21 cellular contexts compared by ENCODE assay signal in the genomic region with DNA sequence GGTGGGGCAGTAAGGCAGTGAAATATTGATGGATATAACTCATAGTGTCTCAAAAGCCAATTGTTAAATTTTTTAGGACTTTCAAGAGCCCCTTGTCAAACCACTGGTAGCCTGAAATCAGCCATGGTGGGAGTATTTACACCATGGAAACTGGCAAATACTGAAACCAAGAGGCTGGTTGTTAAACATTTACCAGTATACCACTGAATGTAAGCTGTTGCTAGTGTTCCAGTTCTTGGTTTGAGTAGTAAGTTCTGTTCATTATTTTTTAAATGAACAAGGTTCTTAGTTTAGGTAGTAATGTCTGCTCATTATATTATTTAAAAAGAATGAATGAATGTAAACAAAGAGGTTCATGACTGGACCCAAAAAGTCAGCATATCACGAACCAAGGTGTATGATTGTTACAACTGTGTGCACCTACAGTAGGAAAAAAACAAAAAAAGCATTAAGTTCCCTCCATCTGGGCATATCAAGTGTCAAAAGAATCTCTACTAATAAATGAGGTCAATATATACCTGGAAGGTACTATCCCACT. TPM values are rescaled to one million over a fixed set of nuclear protein-coding genes. Genes with fewer than 3 reads are reported as not detected.
DNase-seq lines count a peak whose midpoint lies in the region; ATAC-seq, FAIRE-seq and TF ChIP-seq lines count a peak whose summit lies in the region.
"Had no signal": no experiment of that assay in that cellular context is flagged by ENCODE, and none has a peak within 500 bp of the region (broad histone marks: within the 10 kb centered on the region; RNA-seq: fewer than 3 reads in every experiment).

No MANE protein-coding gene starts in this region.

- no peak overlapping the region for H3K4me3 ChIP-seq in GM23338
- H3K4me3 ChIP-seq: ascending aorta, HAP-1, prostate gland, smooth muscle cell, testis had no signal

- H3K4me1 ChIP-seq in GM23338 (ENCODE audit: insufficient read depth): no peaks in the 10 kb centered on the region; the same call in 1 of the 2 replicates
- H3K4me1 ChIP-seq: prostate gland, testis had no signal

- H3K4me1 Mint-ChIP-seq in GM23338: peaks cover 13% of the 10 kb centered on the region
- peaks cover 8 to 14% of the 10 kb centered on the region in 2 donors for H3K4me1 Mint-ChIP-seq in natural killer cell treated with Interleukin-12 subunit alpha and Interleukin-12 subunit beta and Interleukin-15 and Interleukin-18, amount 100 ng/mL, for 72 hours (ENCODE audit: low read depth in 2 of 2)

- no peak overlapping the region for H3K27ac Mint-ChIP-seq in GM23338
- no peak overlapping the region for H3K27ac Mint-ChIP-seq in natural killer cell treated with Interleukin-12 subunit alpha and Interleukin-12 subunit beta and Interleukin-15 and Interleukin-18, amount 100 ng/mL, for 72 hours

- no peaks in the 10 kb centered on the region for H3K9me2 ChIP-seq in GM23338 (ENCODE audit: insufficient read depth)

- DNase-seq in GM19239 (ENCODE audit: insufficient read length, low spot score) (no peak), NCI-H2107 (lab: John Stamatoyannopoulos, UW) (no peak), GM23338 (ENCODE audit: low spot score) (no peak)
- DNase-seq in natural killer cell treated with Interleukin-12 subunit alpha and Interleukin-12 subunit beta and Interleukin-15 and Interleukin-18, amount 100 ng/mL, for 72 hours (ENCODE audit: low spot score): no peak
- DNase-seq: activated CD4-positive, alpha-beta T cell treated with anti-CD3 and anti-CD28 coated beads for 48 hours; activated CD8-positive, alpha-beta memory T cell treated with anti-CD3 and anti-CD28 coated beads, Interleukin-2, amount 50 U/mL, for 4 hours; activated naive CD4-positive, alpha-beta T cell; Caco-2; left colon; testis had no signal

- TF ChIP-seq CTCF in GM23338 (conservative IDR thresholded peaks at IDR 0.05; ENCODE audit: low read depth in 2 of 2): no peak

- H3F3A ChIP-seq in GM23338 (replicated peaks; ENCODE audit: low read depth): peaks cover under 1% of the 10 kb centered on the region; the same call in 1 of the 2 replicates

- H3K36me3 ChIP-seq in GM23338 (ENCODE audit: insufficient read depth): no peaks in the 10 kb centered on the region
- H3K36me3 ChIP-seq: ascending aorta, prostate gland had no signal

- 0 out of 2 replicates have a peak, but pooled peaks cover under 1% of the 10 kb centered on the region for H4K20me1 ChIP-seq in GM23338 (replicated peaks; ENCODE audit: insufficient read depth)

- H3K36me3 Mint-ChIP-seq in GM23338 (ENCODE audit: low read depth): peaks cover 1% of the 10 kb centered on the region; the same call in 2 of the 3 replicates
- H3K36me3 Mint-ChIP-seq in natural killer cell treated with Interleukin-12 subunit alpha and Interleukin-12 subunit beta and Interleukin-15 and Interleukin-18, amount 100 ng/mL, for 72 hours: peaks cover 3% of the 10 kb centered on the region

- peak; percentile 84 for FAIRE-seq in GM19239 (lab: Jason Lieb, UNC)

- H3K27ac ChIP-seq in GM23338 (ENCODE audit: low read depth): no peak overlapping the region
- H3K27ac ChIP-seq: ascending aorta, prostate gland, RWPE1, testis had no signal

- H2AFZ ChIP-seq in GM23338: no peak overlapping the region

- H3K4me2 ChIP-seq in GM23338: no peak overlapping the region
- H3K4me2 ChIP-seq: smooth muscle cell had no signal

- ATAC-seq in HG02571 (IDR thresholded peaks at IDR 0.05; ENCODE audit: unreplicated experiment): peak; percentile 34
- ATAC-seq in HG03159 (IDR thresholded peaks at IDR 0.05; ENCODE audit: unreplicated experiment): peak; percentile 45
- ATAC-seq in GM23338: no peak
- no peak for ATAC-seq in GM19328 (IDR thresholded peaks at IDR 0.05; ENCODE audit: unreplicated experiment)
- ATAC-seq in natural killer cell treated with Interleukin-12 subunit alpha and Interleukin-12 subunit beta and Interleukin-15 and Interleukin-18, amount 100 ng/mL, for 72 hours: no peak
- ATAC-seq: left colon had no signal

- no peaks in the 10 kb centered on the region for H3K27me3 ChIP-seq in GM23338 (ENCODE audit: insufficient read depth)
- H3K27me3 ChIP-seq: ascending aorta, testis had no signal

- H3K79me2 ChIP-seq in GM23338 (replicated peaks; ENCODE audit: insufficient read depth): peaks cover 4% of the 10 kb centered on the region

- H3K27me3 Mint-ChIP-seq in GM23338 (ENCODE audit: insufficient read depth, low read depth, poor library complexity): no peaks in the 10 kb centered on the region
- H3K27me3 Mint-ChIP-seq in natural killer cell treated with Interleukin-12 subunit alpha and Interleukin-12 subunit beta and Interleukin-15 and Interleukin-18, amount 100 ng/mL, for 72 hours: no peaks in the 10 kb centered on the region

- no peaks in the 10 kb centered on the region; the same call in 2 of the 3 replicates for H3K9me3 Mint-ChIP-seq in GM23338
- no peaks in the 10 kb centered on the region for H3K9me3 Mint-ChIP-seq in natural killer cell treated with Interleukin-12 subunit alpha and Interleukin-12 subunit beta and Interleukin-15 and Interleukin-18, amount 100 ng/mL, for 72 hours

- H3K4me3 Mint-ChIP-seq in GM23338: no peak overlapping the region
- H3K4me3 Mint-ChIP-seq in natural killer cell treated with Interleukin-12 subunit alpha and Interleukin-12 subunit beta and Interleukin-15 and Interleukin-18, amount 100 ng/mL, for 72 hours: no peak overlapping the region

TF ChIP-seq in GM23338, 12 proteins besides CTCF, POLR2A, EP300 and RAD21 (continues in another document):
- no peak for TF ChIP-seq STAT1 (IDR thresholded peaks at IDR 0.05; ENCODE audit: unreplicated experiment)
- TF ChIP-seq EZH2phosphoT487 (IDR thresholded peaks at IDR 0.05; ENCODE audit: unreplicated experiment): no peak
- TF ChIP-seq, protein P1, sequence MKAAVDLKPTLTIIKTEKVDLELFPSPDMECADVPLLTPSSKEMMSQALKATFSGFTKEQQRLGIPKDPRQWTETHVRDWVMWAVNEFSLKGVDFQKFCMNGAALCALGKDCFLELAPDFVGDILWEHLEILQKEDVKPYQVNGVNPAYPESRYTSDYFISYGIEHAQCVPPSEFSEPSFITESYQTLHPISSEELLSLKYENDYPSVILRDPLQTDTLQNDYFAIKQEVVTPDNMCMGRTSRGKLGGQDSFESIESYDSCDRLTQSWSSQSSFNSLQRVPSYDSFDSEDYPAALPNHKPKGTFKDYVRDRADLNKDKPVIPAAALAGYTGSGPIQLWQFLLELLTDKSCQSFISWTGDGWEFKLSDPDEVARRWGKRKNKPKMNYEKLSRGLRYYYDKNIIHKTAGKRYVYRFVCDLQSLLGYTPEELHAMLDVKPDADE (IDR thresholded peaks at IDR 0.05): no peak
- TF ChIP-seq EZH2 (IDR thresholded peaks at IDR 0.05; ENCODE audit: low read depth, unreplicated experiment): no peak
- no peak for TF ChIP-seq ZNF114 (CRISPR knock-in tag; IDR thresholded peaks at IDR 0.05)
- TF ChIP-seq POLR2AphosphoS5 (IDR thresholded peaks at IDR 0.05; ENCODE audit: low read depth): no peak

RNA-seq across cellular contexts. Expression of gene EIF3F, which starts 4.5 kb away (rescaled TPM):
- 351 and 555 TPM in 2 replicates for total RNA-seq in GM23338 (2014; rRNA removed; shearing (Covaris generic))
- polyA plus RNA-seq in GM23338 (2016; fragmentation: Nextera tagmentation; extraction: Ambion mirVana): 235 and 237 TPM in 2 replicates
- 100 to 1,000 TPM; 186 to 208 TPM for total RNA-seq in natural killer cell treated with Interleukin-12 subunit alpha and Interleukin-12 subunit beta and Interleukin-15 and Interleukin-18, amount 100 ng/mL, for 72 hours

RNA-seq across cellular contexts. Expression of gene NLRP10, which starts 17.4 kb away (rescaled TPM):
- 2.7 and 4.3 TPM in 2 replicates for total RNA-seq in GM23338 (2014; rRNA removed; shearing (Covaris generic))
- polyA plus RNA-seq in GM23338 (2016; fragmentation: Nextera tagmentation; extraction: Ambion mirVana): 0.56 and 1.1 TPM in 2 replicates
- total RNA-seq in natural killer cell treated with Interleukin-12 subunit alpha and Interleukin-12 subunit beta and Interleukin-15 and Interleukin-18, amount 100 ng/mL, for 72 hours: not detected
- total RNA-seq: ascending aorta, cerebellum, left colon, prostate gland, testis had no signal
- polyA plus RNA-seq: neural cell had no signal

RNA-seq across cellular contexts. Expression of gene OR10A3, which starts 41.1 kb away (rescaled TPM):
- 0.14 TPM in 1 of 2 replicates, not detected in the other for total RNA-seq in GM23338 (2014; rRNA removed; shearing (Covaris generic))
- 0.28 and 0.52 TPM in 2 replicates for polyA plus RNA-seq in GM23338 (2016; fragmentation: Nextera tagmentation; extraction: Ambion mirVana)
- not detected for total RNA-seq in natural killer cell treated with Interleukin-12 subunit alpha and Interleukin-12 subunit beta and Interleukin-15 and Interleukin-18, amount 100 ng/mL, for 72 hours
- total RNA-seq: ascending aorta, Caco-2, cerebellum, left colon, MCF 10A, prostate gland, smooth muscle cell had no signal
- polyA plus RNA-seq: neural cell, smooth muscle cell had no signal

RNA-seq across cellular contexts. Expression of gene OR10A6, which starts 51.6 kb away (rescaled TPM):
- not detected in 2 replicates for total RNA-seq in GM23338 (2014; rRNA removed; shearing (Covaris generic))
- polyA plus RNA-seq in GM23338 (2016; fragmentation: Nextera tagmentation; extraction: Ambion mirVana): 0.09 and 0.23 TPM in 2 replicates
- total RNA-seq in natural killer cell treated with Interleukin-12 subunit alpha and Interleukin-12 subunit beta and Interleukin-15 and Interleukin-18, amount 100 ng/mL, for 72 hours: not detected
- total RNA-seq: ascending aorta, Caco-2, cerebellum, left colon, MCF 10A, prostate gland, testis had no signal
- polyA plus RNA-seq: neural cell, smooth muscle cell had no signal

Comparison
In these comparisons a context has a peak if more than half of its experiments do, and no peak if none do; other contexts are left out.
1. ATAC-seq: peak in HG02571 (single experiment) and HG03159 (single experiment); none in GM23338 (single experiment), GM19328 (single experiment) and natural killer cell treated with Interleukin-12 subunit alpha and Interleukin-12 subunit beta and Interleukin-15 and Interleukin-18, amount 100 ng/mL, for 72 hours (0 of 2).